ENCODE assay signal across 23 cellular contexts in genomic region chr11:3104961-3105790, GRCh38. TPM values are rescaled to one million over a fixed set of nuclear protein-coding genes. Genes with fewer than 3 reads are reported as not detected.
DNase-seq lines count a peak whose midpoint lies in the region; FAIRE-seq and TF ChIP-seq lines count a peak whose summit lies in the region.
"Had no signal": no experiment of that assay in that cellular context is flagged by ENCODE, and none has a peak within 500 bp of the region (broad histone marks: within the 10 kb centered on the region; RNA-seq: fewer than 3 reads in every experiment).

No MANE protein-coding gene starts in this region.

- H3K36me3 Mint-ChIP-seq in activated T-helper 1 cell treated with anti-CD3 and anti-CD28 coated beads, Interleukin-12 subunit alpha, Interleukin-12 subunit beta, Interleukin-2, Interleukin-4 antibody, amounts not matched to agents 30 ng/mL and 10 ng/mL and 1 ng/mL, durations not matched to agents 14 hours and 24 hours and 36 hours (ENCODE audit: low read depth): no peaks in the 10 kb centered on the region
- H3K36me3 Mint-ChIP-seq: stimulated activated memory B cell treated with anti-CD40 and anti-IgM and Interleukin-4, amounts not matched to agents 10 μg/mL and 1 μg/mL and 100 μg/mL, for 72 hours had no signal

- no peaks in the 10 kb centered on the region for H3K4me1 Mint-ChIP-seq in activated T-helper 1 cell treated with anti-CD3 and anti-CD28 coated beads, Interleukin-12 subunit alpha, Interleukin-12 subunit beta, Interleukin-2, Interleukin-4 antibody, amounts not matched to agents 30 ng/mL and 10 ng/mL and 1 ng/mL, durations not matched to agents 14 hours and 24 hours and 36 hours (ENCODE audit: low read depth)
- H3K4me1 Mint-ChIP-seq: activated CD4-positive, alpha-beta T cell treated with anti-CD3 and anti-CD28 coated beads for 36 hours; B cell had no signal

- no peaks in the 10 kb centered on the region for H3K4me1 ChIP-seq in Peyer's patch
- H3K4me1 ChIP-seq in kidney (ENCODE audit: control insufficient read depth in 1 of 2, insufficient read depth in 1 of 2, low read depth in 1 of 2, low read length in 2 of 2): no peaks in the 10 kb centered on the region
- H3K4me1 ChIP-seq in suprapubic skin: no peaks in the 10 kb centered on the region
- H3K4me1 ChIP-seq: A549, body of pancreas had no signal

- TF ChIP-seq POLR2A in Peyer's patch (IDR thresholded peaks at IDR 0.05): no peak
- no peak for TF ChIP-seq POLR2A in suprapubic skin (IDR thresholded peaks at IDR 0.05)

- DNase-seq in activated CD8-positive, alpha-beta memory T cell treated with anti-CD3 and anti-CD28 coated beads for 24 hours: peak; percentile 30
- DNase-seq in activated CD8-positive, alpha-beta memory T cell treated with anti-CD3 and anti-CD28 coated beads, Interleukin-2, amount 50 U/mL, for 4 hours: no peak
- DNase-seq in Peyer's patch (peak in 2 of 3 donors; percentile 33 to 42), kidney (peak; percentile 71), suprapubic skin (ENCODE audit: low spot score in 2 of 2) (peak; percentile 50 to 72), NCI-H748 treated with DMSO at 0.1 percent for 48 hours (lab: John Stamatoyannopoulos, UW) (no peak), NCI-H524 (lab: John Stamatoyannopoulos, UW) (no peak)
- DNase-seq in activated T-helper 1 cell treated with anti-CD3 and anti-CD28 coated beads, Interleukin-12 subunit alpha, Interleukin-12 subunit beta, Interleukin-2, Interleukin-4 antibody, amounts not matched to agents 30 ng/mL and 10 ng/mL and 1 ng/mL, durations not matched to agents 14 hours and 24 hours and 36 hours (ENCODE audit: low spot score): no peak
- DNase-seq: activated CD4-positive, alpha-beta T cell treated with anti-CD3 and anti-CD28 coated beads for 36 hours; activated naive CD8-positive, alpha-beta T cell treated with anti-CD3 and anti-CD28 coated beads, Interleukin-2, amount 50 U/mL, for 24 hours; kidney glomerular epithelial cell; NCI-H1694 treated with DMSO at 0.1 percent for 48 hours; stimulated activated CD4-positive, alpha-beta T cell treated with anti-CD3 and anti-CD28 coated beads, Interleukin-1b, Interleukin-23, amount 100 ng/mL, for 48 hours had no signal

- H3K27ac ChIP-seq in Peyer's patch (no peak overlapping the region), kidney (ENCODE audit: low read depth in 2 of 2, low read length in 2 of 2) (no peak overlapping the region), suprapubic skin (no peak overlapping the region)
- H3K27ac ChIP-seq: A549, body of pancreas, gastroesophageal sphincter had no signal

- H3K36me3 ChIP-seq in Peyer's patch (peaks cover 0 to 34% (median 0%) of the 10 kb centered on the region in 3 donors), kidney (ENCODE audit: control insufficient read depth in 1 of 2, insufficient read depth in 2 of 2, low read length in 2 of 2) (peaks cover 0 to 1% of the 10 kb centered on the region in 2 donors), suprapubic skin (peaks cover 76% of the 10 kb centered on the region)

- FAIRE-seq in kidney (lab: Jason Lieb, UNC): no peak
- FAIRE-seq: A549, GM12891, K562, TTC549 had no signal

- over 99% methylated on average over 18 of the region's 23 CpGs for WGBS in suprapubic skin

- H3K27me3 ChIP-seq in Peyer's patch: no peaks in the 10 kb centered on the region
- H3K27me3 ChIP-seq in suprapubic skin: no peaks in the 10 kb centered on the region
- H3K27me3 ChIP-seq: body of pancreas, gastroesophageal sphincter had no signal

- intact Hi-C loops in kidney (cut with DNase I): no loop called here
- intact Hi-C loops in activated T-helper 1 cell treated with anti-CD3 and anti-CD28 coated beads, Interleukin-12 subunit alpha, Interleukin-12 subunit beta, Interleukin-2, Interleukin-4 antibody, amounts not matched to agents 30 ng/mL and 10 ng/mL and 1 ng/mL, durations not matched to agents 14 hours and 24 hours and 36 hours (cut with micrococcal nuclease): no loop called here

- no peak for TF ChIP-seq EP300 in suprapubic skin (IDR thresholded peaks at IDR 0.05)

- TF ChIP-seq CTCF in Peyer's patch (IDR thresholded peaks at IDR 0.05) (no peak), kidney (IDR thresholded peaks at IDR 0.05; ENCODE audit: borderline replicate concordance, extremely low read depth, insufficient read depth) (no peak), suprapubic skin (IDR thresholded peaks at IDR 0.05) (no peak)

- H3K27ac Mint-ChIP-seq in activated T-helper 1 cell treated with anti-CD3 and anti-CD28 coated beads, Interleukin-12 subunit alpha, Interleukin-12 subunit beta, Interleukin-2, Interleukin-4 antibody, amounts not matched to agents 30 ng/mL and 10 ng/mL and 1 ng/mL, durations not matched to agents 14 hours and 24 hours and 36 hours: no peak overlapping the region
- H3K27ac Mint-ChIP-seq: activated CD4-positive, alpha-beta T cell treated with anti-CD3 and anti-CD28 coated beads for 36 hours; activated naive CD8-positive, alpha-beta T cell treated with anti-CD3 and anti-CD28 coated beads, Interleukin-2, amount 50 U/mL, for 24 hours; activated T-helper 2 cell treated with anti-CD3 and anti-CD28 coated beads, Interferon-gamma antibody, Interleukin-2, Interleukin-4, amounts not matched to agents 10 μg/mL and 5 μg/mL and 100 μg/mL, durations not matched to agents 14 hours and 24 hours and 36 hours; B cell; stimulated activated memory B cell treated with anti-CD40 and anti-IgM and Interleukin-4, amounts not matched to agents 10 μg/mL and 1 μg/mL and 100 μg/mL, for 72 hours had no signal

- H3K9ac ChIP-seq in kidney (ENCODE audit: low read length in 2 of 2): no peak overlapping the region

- no peak overlapping the region for H3K4me3 ChIP-seq in Peyer's patch
- no peak overlapping the region for H3K4me3 ChIP-seq in kidney (ENCODE audit: low read length in 2 of 2)
- no peak overlapping the region for H3K4me3 ChIP-seq in suprapubic skin
- H3K4me3 ChIP-seq: A549, body of pancreas, gastroesophageal sphincter, K562 had no signal

- H3K4me3 Mint-ChIP-seq in activated T-helper 1 cell treated with anti-CD3 and anti-CD28 coated beads, Interleukin-12 subunit alpha, Interleukin-12 subunit beta, Interleukin-2, Interleukin-4 antibody, amounts not matched to agents 30 ng/mL and 10 ng/mL and 1 ng/mL, durations not matched to agents 14 hours and 24 hours and 36 hours: no peak overlapping the region
- H3K4me3 Mint-ChIP-seq: activated CD4-positive, alpha-beta T cell treated with anti-CD3 and anti-CD28 coated beads for 36 hours; activated naive CD8-positive, alpha-beta T cell treated with anti-CD3 and anti-CD28 coated beads, Interleukin-2, amount 50 U/mL, for 24 hours; B cell; stimulated activated memory B cell treated with anti-CD40 and anti-IgM and Interleukin-4, amounts not matched to agents 10 μg/mL and 1 μg/mL and 100 μg/mL, for 72 hours had no signal

- no peaks in the 10 kb centered on the region for H3K9me3 ChIP-seq in Peyer's patch
- H3K9me3 ChIP-seq in kidney (ENCODE audit: control insufficient read depth in 1 of 2, low read length in 2 of 2): no peaks in the 10 kb centered on the region
- no peaks in the 10 kb centered on the region for H3K9me3 ChIP-seq in suprapubic skin
- H3K9me3 ChIP-seq: A549, body of pancreas, gastroesophageal sphincter had no signal

- no peaks in the 10 kb centered on the region for H3K27me3 Mint-ChIP-seq in activated T-helper 1 cell treated with anti-CD3 and anti-CD28 coated beads, Interleukin-12 subunit alpha, Interleukin-12 subunit beta, Interleukin-2, Interleukin-4 antibody, amounts not matched to agents 30 ng/mL and 10 ng/mL and 1 ng/mL, durations not matched to agents 14 hours and 24 hours and 36 hours (ENCODE audit: insufficient read depth)
- H3K27me3 Mint-ChIP-seq: activated CD4-positive, alpha-beta T cell treated with anti-CD3 and anti-CD28 coated beads for 36 hours; activated naive CD8-positive, alpha-beta T cell treated with anti-CD3 and anti-CD28 coated beads, Interleukin-2, amount 50 U/mL, for 24 hours; naive thymus-derived CD8-positive, alpha-beta T cell had no signal

- H3K9me3 Mint-ChIP-seq in activated T-helper 1 cell treated with anti-CD3 and anti-CD28 coated beads, Interleukin-12 subunit alpha, Interleukin-12 subunit beta, Interleukin-2, Interleukin-4 antibody, amounts not matched to agents 30 ng/mL and 10 ng/mL and 1 ng/mL, durations not matched to agents 14 hours and 24 hours and 36 hours: no peaks in the 10 kb centered on the region
- H3K9me3 Mint-ChIP-seq: activated naive CD8-positive, alpha-beta T cell treated with anti-CD3 and anti-CD28 coated beads, Interleukin-2, amount 50 U/mL, for 24 hours; activated T-helper 2 cell treated with anti-CD3 and anti-CD28 coated beads, Interferon-gamma antibody, Interleukin-2, Interleukin-4, amounts not matched to agents 10 μg/mL and 5 μg/mL and 100 μg/mL, durations not matched to agents 14 hours and 24 hours and 36 hours; naive thymus-derived CD8-positive, alpha-beta T cell; stimulated activated memory B cell treated with anti-CD40 and anti-IgM and Interleukin-4, amounts not matched to agents 10 μg/mL and 1 μg/mL and 100 μg/mL, for 72 hours had no signal

RNA-seq across cellular contexts. Expression of gene CARS1, which starts 48.0 kb away (rescaled TPM):
- total RNA-seq in Peyer's patch (10 to 100 TPM; 41.7 to 59.9 (median 54.1) TPM), kidney (49.5 TPM), suprapubic skin (10 to 100 TPM; 38.1 to 66.5 (median 40.9) TPM)
- polyA plus RNA-seq in kidney (ENCODE audit: insufficient read depth, low read depth, low replicate concordance): 26.5 TPM
- 60.5 and 63.6 TPM in 2 replicates for total RNA-seq in activated T-helper 1 cell treated with anti-CD3 and anti-CD28 coated beads, Interleukin-12 subunit alpha, Interleukin-12 subunit beta, Interleukin-2, Interleukin-4 antibody, amounts not matched to agents 30 ng/mL and 10 ng/mL and 1 ng/mL, durations not matched to agents 14 hours and 24 hours and 36 hours

RNA-seq across cellular contexts. Expression of gene OSBPL5, which starts 59.9 kb away (rescaled TPM):
- total RNA-seq in Peyer's patch (100 to 1,000 TPM in 1 of 4 donors, 10 to 100 TPM in 3; 39.8 to 110 (median 73.2) TPM), kidney (63.0 TPM), suprapubic skin (10 to 100 TPM; 43.4 to 75.2 (median 56.8) TPM)
- polyA plus RNA-seq in kidney (ENCODE audit: insufficient read depth, low read depth, low replicate concordance): 8.5 TPM
- total RNA-seq in activated T-helper 1 cell treated with anti-CD3 and anti-CD28 coated beads, Interleukin-12 subunit alpha, Interleukin-12 subunit beta, Interleukin-2, Interleukin-4 antibody, amounts not matched to agents 30 ng/mL and 10 ng/mL and 1 ng/mL, durations not matched to agents 14 hours and 24 hours and 36 hours: 1.6 and 1.9 TPM in 2 replicates

Comparison
In these comparisons a context has a peak if more than half of its experiments do, and no peak if none do; other contexts are left out.
1. DNase-seq: peak in activated CD8-positive, alpha-beta memory T cell treated with anti-CD3 and anti-CD28 coated beads for 24 hours (single experiment), Peyer's patch (2 of 3), kidney (single experiment) and suprapubic skin (2 of 2); none in activated CD8-positive, alpha-beta memory T cell treated with anti-CD3 and anti-CD28 coated beads, Interleukin-2, amount 50 U/mL, for 4 hours (single experiment), NCI-H748 treated with DMSO at 0.1 percent for 48 hours (single experiment), activated T-helper 1 cell treated with anti-CD3 and anti-CD28 coated beads, Interleukin-12 subunit alpha, Interleukin-12 subunit beta, Interleukin-2, Interleukin-4 antibody, amounts not matched to agents 30 ng/mL and 10 ng/mL and 1 ng/mL, durations not matched to agents 14 hours and 24 hours and 36 hours (single experiment) and NCI-H524 (0 of 2).
2. RNA of gene OSBPL5, which starts 59.9 kb away (total RNA-seq): 39.8 to 110 TPM in Peyer's patch, 63.0 TPM in kidney (single experiment) and 43.4 to 75.2 TPM in suprapubic skin; 1.6 to 1.9 TPM in activated T-helper 1 cell treated with anti-CD3 and anti-CD28 coated beads, Interleukin-12 subunit alpha, Interleukin-12 subunit beta, Interleukin-2, Interleukin-4 antibody, amounts not matched to agents 30 ng/mL and 10 ng/mL and 1 ng/mL, durations not matched to agents 14 hours and 24 hours and 36 hours; every median in the first group is over 10 times any median in the second.